In the genomic region with DNA sequence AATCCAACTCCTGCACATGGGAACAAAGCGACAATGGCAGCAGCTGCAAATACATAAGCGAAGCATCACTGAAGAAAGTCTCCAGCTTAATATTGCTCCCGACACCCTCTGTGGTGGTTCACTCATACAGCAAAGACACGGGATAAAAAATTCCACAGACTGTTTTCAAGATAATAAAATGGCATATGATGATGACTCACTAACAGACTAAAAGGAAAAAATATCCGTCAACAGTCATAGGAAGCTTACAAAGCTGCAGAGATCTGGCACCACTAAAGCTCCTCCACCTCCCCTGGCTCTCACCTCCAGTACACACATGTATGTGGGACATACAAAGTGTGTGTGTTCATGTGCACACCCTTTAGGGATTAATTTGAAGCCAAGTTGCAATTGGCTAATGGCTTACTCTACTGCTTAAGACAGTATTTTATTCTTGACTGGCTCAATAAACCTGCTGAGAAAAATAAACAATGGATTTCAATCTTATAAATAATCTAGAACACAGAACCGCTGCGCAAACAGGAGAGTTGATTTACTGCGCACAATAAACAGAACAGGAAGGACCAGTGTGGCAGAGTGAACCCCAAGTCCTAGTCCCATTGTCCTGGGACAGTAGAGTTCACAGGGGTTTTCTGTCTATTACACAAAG, we compare ENCODE assay signal across 9 cellular contexts.
DNase-seq lines count a peak whose midpoint lies in the region; ATAC-seq, FAIRE-seq and TF ChIP-seq lines count a peak whose summit lies in the region.
"Had no signal": no experiment of that assay in that cellular context is flagged by ENCODE, and none has a peak within 500 bp of the region (broad histone marks: within the 10 kb centered on the region; RNA-seq: fewer than 3 reads in every experiment).

No MANE protein-coding gene starts in this region.

- peaks cover 70% of the 10 kb centered on the region for H3K79me2 ChIP-seq in mammary epithelial cell (ENCODE audit: insufficient read depth, low read length)
- H3K79me2 ChIP-seq in keratinocyte (ENCODE audit: control insufficient read depth, insufficient read depth, low read length): peaks cover 26% of the 10 kb centered on the region

- peaks cover 13% of the 10 kb centered on the region for H3K36me3 ChIP-seq in mammary epithelial cell (ENCODE audit: insufficient read depth, low read length)
- peaks cover 4 to 17% of the 10 kb centered on the region in 2 experiments for H3K36me3 ChIP-seq in keratinocyte (ENCODE audit: control insufficient read depth in 2 of 2, extremely low read depth in 1 of 2, insufficient read depth in 2 of 2, low read length in 2 of 2)
- H3K36me3 ChIP-seq in thoracic aorta: peaks cover 9% of the 10 kb centered on the region
- no peaks in the 10 kb centered on the region for H3K36me3 ChIP-seq in BE2C

- H3K27ac ChIP-seq in mammary epithelial cell (ENCODE audit: insufficient read depth, low read depth, low read length): no peak overlapping the region
- peak overlapping the region; percentile 62 for H3K27ac ChIP-seq in keratinocyte (ENCODE audit: control insufficient read depth, insufficient read depth, low read length)
- H3K27ac ChIP-seq in thoracic aorta: peak overlapping the region; percentile 64 to 67

- intact Hi-C loops in mammary epithelial cell (cut with micrococcal nuclease): no loop called here

- H3K4me1 ChIP-seq in mammary epithelial cell (ENCODE audit: insufficient read depth, low read length) (peaks cover 9% of the 10 kb centered on the region), keratinocyte (ENCODE audit: control insufficient read depth, extremely low read depth, insufficient read depth, low read length) (peaks cover 28% of the 10 kb centered on the region), thoracic aorta (ENCODE audit: control insufficient read depth in 1 of 2, low read depth in 2 of 2) (peaks cover 74 to 95% of the 10 kb centered on the region in 2 donors), BE2C (no peaks in the 10 kb centered on the region)

- peak; percentile 89 for FAIRE-seq in keratinocyte (lab: Jason Lieb, UNC)

- TF ChIP-seq CTCF in mammary epithelial cell (conservative IDR thresholded peaks at IDR 0.05 in 1 of 2, IDR thresholded peaks at IDR 0.05 in 1 of 2; ENCODE audit: extremely low read depth in 1 of 2, insufficient read depth in 1 of 2, low read depth in 1 of 2, low read length in 2 of 2): no peak
- no peak for TF ChIP-seq CTCF in keratinocyte (optimal IDR thresholded peaks at IDR 0.05 in 1 of 3, IDR thresholded peaks at IDR 0.05 in 1 of 3, conservative IDR thresholded peaks at IDR 0.05 in 1 of 3; ENCODE audit: extremely low read depth in 1 of 3, insufficient read depth in 2 of 3, low read length in 3 of 3)
- TF ChIP-seq CTCF in thoracic aorta (IDR thresholded peaks at IDR 0.05): peak; percentile 32
- TF ChIP-seq CTCF in BE2C (IDR thresholded peaks at IDR 0.05; ENCODE audit: low read depth, low read length): no peak

- H3K4me3 ChIP-seq in mammary epithelial cell (replicated peaks in 1 of 3; ENCODE audit: insufficient read depth in 1 of 3, low read depth in 2 of 3, low read length in 3 of 3) (no peak overlapping the region), keratinocyte (ENCODE audit: control insufficient read depth in 2 of 3, extremely low read depth in 1 of 3, insufficient read depth in 2 of 3, low read depth in 1 of 3, low read length in 3 of 3) (no peak overlapping the region), thoracic aorta (peak overlapping the region; percentile 55), BE2C (ENCODE audit: low read depth, low read length) (no peak overlapping the region)

- H2AFZ ChIP-seq in mammary epithelial cell (ENCODE audit: low read depth, low read length) (no peak overlapping the region), keratinocyte (ENCODE audit: control insufficient read depth, low read length) (no peak overlapping the region)

- DNase-seq in HT-29 (ENCODE audit: low spot score) (peak; percentile 79), mammary epithelial cell (peak; percentile 19), keratinocyte (ENCODE audit: low read depth, low spot score) (peak; percentile 21), thoracic aorta (ENCODE audit: low spot score) (no peak), SK-N-DZ (ENCODE audit: low spot score) (no peak), OCI-M2 (lab: John Stamatoyannopoulos, UW; ENCODE audit: unreplicated experiment) (no peak), BE2C (no peak)
- DNase-seq: NCI-H2171 had no signal

- in situ Hi-C loops in mammary epithelial cell (cut with MboI; ENCODE audit: low sequenced_read_pairs in 2 of 2): no loop called here

- no TSS peak for BruUV-seq in mammary epithelial cell (replicated peaks; lab: Mats Ljungman, UMichigan)

- H3K9me1 ChIP-seq in keratinocyte (ENCODE audit: control insufficient read depth, extremely low read depth, insufficient read depth, low read length): peaks cover 2% of the 10 kb centered on the region

- ATAC-seq in thoracic aorta (ENCODE audit: insufficient number of reproducible peaks, low FRiP score, low read depth) (peak; percentile 38), GM18520 (IDR thresholded peaks at IDR 0.05; ENCODE audit: unreplicated experiment) (no peak)

- whole genome bisulfite sequencing in mammary epithelial cell (ENCODE audit: low coverage, missing lambda C conversion rate): 94% methylated on average over 8 of the region's 8 CpGs

- H3K9ac ChIP-seq in mammary epithelial cell (ENCODE audit: insufficient read depth, low read length) (no peak overlapping the region), keratinocyte (ENCODE audit: control insufficient read depth, extremely low read depth, insufficient read depth, low read length) (peak overlapping the region; percentile 34)

- dilution Hi-C loops in mammary epithelial cell (cut with HindIII; ENCODE audit: low sequenced_read_pairs) (no loop called here), keratinocyte (cut with MboI; ENCODE audit: extremely low pct_ligation_motif_present, low sequenced_read_pairs) (no loop called here)

- CTCF ChIA-PET in mammary epithelial cell (lab: Charles Lee; ENCODE audit: low non-redundant PET): no interaction called here

- H3K4me2 ChIP-seq in mammary epithelial cell (ENCODE audit: insufficient read depth, low read depth, low read length): no peak overlapping the region
- peak overlapping the region; percentile 35 for H3K4me2 ChIP-seq in keratinocyte (ENCODE audit: control insufficient read depth, extremely low read depth, insufficient read depth, low read depth, low read length)

- H3K9me3 ChIP-seq in mammary epithelial cell (replicated peaks; ENCODE audit: insufficient read depth, low read length) (no peaks in the 10 kb centered on the region), keratinocyte (ENCODE audit: control insufficient read depth, low read depth, low read length) (no peaks in the 10 kb centered on the region), thoracic aorta (no peaks in the 10 kb centered on the region), BE2C (no peaks in the 10 kb centered on the region)

- no peaks in the 10 kb centered on the region for H3K27me3 ChIP-seq in mammary epithelial cell (ENCODE audit: insufficient read depth, low read length)
- no peaks in the 10 kb centered on the region for H3K27me3 ChIP-seq in keratinocyte (ENCODE audit: control insufficient read depth, extremely low read depth, insufficient read depth, low read length)
- no peaks in the 10 kb centered on the region for H3K27me3 ChIP-seq in thoracic aorta (replicated peaks; ENCODE audit: insufficient read depth)
- no peaks in the 10 kb centered on the region for H3K27me3 ChIP-seq in BE2C

- H4K20me1 ChIP-seq in mammary epithelial cell (ENCODE audit: insufficient read depth, low read length) (no peaks in the 10 kb centered on the region), keratinocyte (ENCODE audit: control insufficient read depth, extremely low read depth, insufficient read depth, low read length) (peaks cover 4% of the 10 kb centered on the region)

Comparison
In these comparisons a context has a peak if more than half of its experiments do, and no peak if none do; other contexts are left out.
1. DNase-seq: peak in HT-29 (single experiment), mammary epithelial cell (single experiment) and keratinocyte (single experiment); none in thoracic aorta (single experiment), SK-N-DZ (single experiment), OCI-M2 (single experiment) and BE2C (single experiment).